Comparison of ENCODE assay signal across 22 cellular contexts in the genomic region with DNA sequence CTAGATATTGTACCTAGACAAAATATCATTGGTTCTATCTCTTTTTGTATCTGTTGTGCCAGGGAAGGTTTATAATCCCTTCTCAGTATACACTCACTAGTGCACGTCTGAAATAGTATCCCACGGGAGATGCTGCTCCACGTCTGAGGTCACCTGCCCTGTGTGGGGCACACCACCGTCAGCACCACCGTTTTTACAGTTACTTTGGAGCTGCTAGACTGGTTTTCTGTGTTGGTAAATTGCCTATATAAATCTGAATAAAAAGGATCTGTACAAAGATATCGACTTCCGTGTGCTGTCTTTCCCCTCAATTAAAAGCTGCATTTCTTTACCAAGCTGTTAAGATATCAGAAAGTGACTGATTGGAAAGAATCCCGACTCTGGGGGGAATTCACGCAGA. TPM values are rescaled to one million over a fixed set of nuclear protein-coding genes. Genes with fewer than 3 reads are reported as not detected.
DNase-seq lines count a peak whose midpoint lies in the region; ATAC-seq, FAIRE-seq and TF ChIP-seq lines count a peak whose summit lies in the region.
"Had no signal": no experiment of that assay in that cellular context is flagged by ENCODE, and none has a peak within 500 bp of the region (broad histone marks: within the 10 kb centered on the region; RNA-seq: fewer than 3 reads in every experiment).

No MANE protein-coding gene starts in this region.

- CTCF ChIA-PET in SK-N-SH (lab: Yijun Ruan, JAX), result interaction anchor here (0.7 kb wide), 1 partner anchor 32 kb away, joined by 3 read pairs; no protein-coding TSS in a partner anchor

- no peak for TF ChIP-seq RAD21 in SK-N-SH (IDR thresholded peaks at IDR 0.05; ENCODE audit: low read length)

- H4K20me1 ChIP-seq in SK-N-SH (ENCODE audit: insufficient read depth), result no peaks in the 10 kb centered on the region

- no peak overlapping the region for H3K9ac ChIP-seq in SK-N-SH

- H3K27ac Mint-ChIP-seq in activated T-cell treated with anti-CD3 and anti-CD28 coated beads, Interleukin-2, amount 50 U/mL, for 72 hours, result peak overlapping the region; percentile 2
- no peak overlapping the region for H3K27ac Mint-ChIP-seq in activated T-cell treated with anti-CD3 and anti-CD28 coated beads, Interleukin-2, amount 50 U/mL, for 24 hours
- H3K27ac Mint-ChIP-seq: CD8-positive, alpha-beta T cell had no signal

- H3K4me2 ChIP-seq in SK-N-SH, result no peak overlapping the region

- TF ChIP-seq EP300 in SK-N-SH (IDR thresholded peaks at IDR 0.05; ENCODE audit: borderline replicate concordance in 1 of 2, low read depth in 1 of 2, low read length in 1 of 2), result no peak

- peak; percentile 81 for FAIRE-seq in urothelium cell line (lab: Jason Lieb, UNC)
- FAIRE-seq: GM18507 had no signal

- no peaks in the 10 kb centered on the region for H3K79me2 ChIP-seq in SK-N-SH (ENCODE audit: insufficient read depth)

- no peaks in the 10 kb centered on the region for H3K27me3 ChIP-seq in SK-N-SH (ENCODE audit: insufficient read depth)
- H3K27me3 ChIP-seq: BE2C, Peyer's patch, SJSA1 had no signal

- ATAC-seq in activated T-cell treated with anti-CD3 and anti-CD28 coated beads, Interleukin-2, amount 50 U/mL, for 72 hours (replicated peaks in 1 of 2), result no peak
- ATAC-seq in GM21423 (IDR thresholded peaks at IDR 0.05; ENCODE audit: unreplicated experiment), result no peak
- ATAC-seq: CD8-positive, alpha-beta T cell had no signal

- H3K9me3 Mint-ChIP-seq in activated T-cell treated with anti-CD3 and anti-CD28 coated beads, Interleukin-2, amount 50 U/mL, for 72 hours, result no peaks in the 10 kb centered on the region
- H3K9me3 Mint-ChIP-seq in activated T-cell treated with anti-CD3 and anti-CD28 coated beads, Interleukin-2, amount 50 U/mL, for 24 hours, result no peaks in the 10 kb centered on the region
- H3K9me3 Mint-ChIP-seq: CD8-positive, alpha-beta T cell had no signal

- H3K9me3 ChIP-seq in SK-N-SH, result no peaks in the 10 kb centered on the region
- H3K9me3 ChIP-seq: BE2C, Peyer's patch, SJSA1 had no signal

- no peaks in the 10 kb centered on the region for H3K36me3 ChIP-seq in SK-N-SH (replicated peaks in 1 of 2; ENCODE audit: control insufficient read depth in 1 of 2, insufficient read depth in 2 of 2, low read length in 1 of 2)
- H3K36me3 ChIP-seq: Peyer's patch, SJSA1 had no signal

- no peak overlapping the region for H3K4me3 Mint-ChIP-seq in activated T-cell treated with anti-CD3 and anti-CD28 coated beads, Interleukin-2, amount 50 U/mL, for 72 hours
- H3K4me3 Mint-ChIP-seq in activated T-cell treated with anti-CD3 and anti-CD28 coated beads, Interleukin-2, amount 50 U/mL, for 24 hours, result no peak overlapping the region
- H3K4me3 Mint-ChIP-seq: CD8-positive, alpha-beta T cell had no signal

- TF ChIP-seq CTCF in VCaP (conservative IDR thresholded peaks at IDR 0.05), result no peak
- no peak for TF ChIP-seq CTCF in SK-N-SH (IDR thresholded peaks at IDR 0.05)

- H3K9me2 ChIP-seq in SK-N-SH, result no peaks in the 10 kb centered on the region

- no peak overlapping the region for H2AFZ ChIP-seq in SK-N-SH (ENCODE audit: low read depth)

- H3K4me1 Mint-ChIP-seq in activated T-cell treated with anti-CD3 and anti-CD28 coated beads, Interleukin-2, amount 50 U/mL, for 72 hours (ENCODE audit: low read depth), result peaks cover 18% of the 10 kb centered on the region
- H3K4me1 Mint-ChIP-seq in activated T-cell treated with anti-CD3 and anti-CD28 coated beads, Interleukin-2, amount 50 U/mL, for 24 hours (ENCODE audit: low read depth), result peaks cover 6% of the 10 kb centered on the region

- DNase-seq in activated T-cell treated with anti-CD3 and anti-CD28 coated beads, Interleukin-2, amount 50 U/mL, for 72 hours, result no peak
- no peak for DNase-seq in activated T-cell treated with anti-CD3 and anti-CD28 coated beads, Interleukin-2, amount 50 U/mL, for 24 hours
- peak; percentile 60 for DNase-seq in mesenteric fat pad (ENCODE audit: low spot score)
- DNase-seq in urothelium cell line (ENCODE audit: low spot score), result no peak
- no peak for DNase-seq in SK-N-SH
- DNase-seq in iPS-NIHi7 (ENCODE audit: extremely low spot score), result no peak
- DNase-seq: CD8-positive, alpha-beta T cell; DMS53; NCI-H1105 treated with DMSO at 0.1 percent for 48 hours; NCI-H1694 treated with DMSO at 0.1 percent for 48 hours; NCI-H2171 treated with DMSO at 0.1 percent for 48 hours; NCI-H446 treated with DMSO at 0.1 percent for 48 hours; NCI-H748 treated with DMSO at 0.1 percent for 48 hours; NK-92 treated with Interleukin-12 subunit alpha and Interleukin-12 subunit beta, amount 100 ng/mL, for 24 hours had no signal

- no peaks in the 10 kb centered on the region for H3F3A ChIP-seq in SK-N-SH (replicated peaks; ENCODE audit: insufficient read depth)

- peaks cover 0 to 8% of the 10 kb centered on the region in 2 experiments; a peak in 1 of 4 replicates for H3K4me1 ChIP-seq in SK-N-SH (ENCODE audit: control insufficient read depth in 1 of 2, insufficient read depth in 2 of 2, low read depth in 1 of 2, low read length in 1 of 2)
- H3K4me1 ChIP-seq: Peyer's patch, SJSA1 had no signal

- no peak overlapping the region for H3K4me3 ChIP-seq in SK-N-SH (ENCODE audit: low read depth in 2 of 2, low read length in 1 of 2)
- H3K4me3 ChIP-seq: Peyer's patch, SJSA1 had no signal

- POLR2A ChIA-PET in SK-N-SH (lab: Yijun Ruan, JAX), result no interaction called here

- H3K27me3 Mint-ChIP-seq in activated T-cell treated with anti-CD3 and anti-CD28 coated beads, Interleukin-2, amount 50 U/mL, for 72 hours (ENCODE audit: low read depth), result no peaks in the 10 kb centered on the region
- peaks cover 6% of the 10 kb centered on the region for H3K27me3 Mint-ChIP-seq in activated T-cell treated with anti-CD3 and anti-CD28 coated beads, Interleukin-2, amount 50 U/mL, for 24 hours

- H3K27ac ChIP-seq in VCaP (peak overlapping the region; percentile 99), SK-N-SH (ENCODE audit: low read depth in 2 of 2, low read length in 1 of 2) (no peak overlapping the region)
- H3K27ac ChIP-seq: Peyer's patch, SJSA1 had no signal

- peaks cover 0 to 3% of the 10 kb centered on the region in 2 donors for H3K36me3 Mint-ChIP-seq in activated T-cell treated with anti-CD3 and anti-CD28 coated beads, Interleukin-2, amount 50 U/mL, for 72 hours (ENCODE audit: insufficient read depth in 2 of 2)
- no peaks in the 10 kb centered on the region for H3K36me3 Mint-ChIP-seq in activated T-cell treated with anti-CD3 and anti-CD28 coated beads, Interleukin-2, amount 50 U/mL, for 24 hours (ENCODE audit: low read depth)
- H3K36me3 Mint-ChIP-seq: CD8-positive, alpha-beta T cell had no signal

- WGBS in SK-N-SH (ENCODE audit: low lambda C conversion rate), result 80% methylated on average over 9 of the region's 9 CpGs

TF ChIP-seq in SK-N-SH, 30 proteins besides CTCF, POLR2A, EP300 and RAD21:
- TF ChIP-seq SIN3A (IDR thresholded peaks at IDR 0.05; ENCODE audit: borderline replicate concordance, low read depth, low read length), result no peak
- TF ChIP-seq GABPA (IDR thresholded peaks at IDR 0.05; ENCODE audit: low read depth), result no peak
- TF ChIP-seq POLR2AphosphoS5 (IDR thresholded peaks at IDR 0.05; ENCODE audit: low read depth, low read length), result no peak
- no peak for TF ChIP-seq MEF2A (IDR thresholded peaks at IDR 0.05; ENCODE audit: borderline replicate concordance, low read depth)
- TF ChIP-seq SMC3 (IDR thresholded peaks at IDR 0.05; ENCODE audit: low read depth, low read length), result no peak
- TF ChIP-seq NFIC (IDR thresholded peaks at IDR 0.05; ENCODE audit: borderline replicate concordance), result no peak
- TF ChIP-seq TAF1 (IDR thresholded peaks at IDR 0.05; ENCODE audit: borderline replicate concordance, low read depth, low read length), result no peak
- no peak for TF ChIP-seq RXRA (IDR thresholded peaks at IDR 0.05; ENCODE audit: borderline replicate concordance, low read depth)
TF ChIP-seq in SK-N-SH: peak in this region for 0.

RNA-seq across cellular contexts. Expression of a gene that starts 13.0 kb away (rescaled TPM):
- total RNA-seq in activated T-cell treated with anti-CD3 and anti-CD28 coated beads, Interleukin-2, amount 50 U/mL, for 72 hours, result 1 to 10 TPM; 2.4 to 2.8 TPM
- 0.10 TPM for total RNA-seq in mesenteric fat pad
- polyA plus RNA-seq in SK-N-SH (2012; rRNA removed), result 0.05 and 0.10 TPM in 2 replicates
- 0.04 TPM in 2 replicates for polyA plus RNA-seq in SK-N-SH (2012; cell fraction: cytosol; rRNA removed)
- polyA plus RNA-seq in SK-N-SH (2012; cell fraction: nucleus; rRNA removed), result 0.26 TPM in 2 replicates
- total RNA-seq: A172, H4 had no signal
